Comparison of ENCODE assay signal across 22 cellular contexts in the genomic region with DNA sequence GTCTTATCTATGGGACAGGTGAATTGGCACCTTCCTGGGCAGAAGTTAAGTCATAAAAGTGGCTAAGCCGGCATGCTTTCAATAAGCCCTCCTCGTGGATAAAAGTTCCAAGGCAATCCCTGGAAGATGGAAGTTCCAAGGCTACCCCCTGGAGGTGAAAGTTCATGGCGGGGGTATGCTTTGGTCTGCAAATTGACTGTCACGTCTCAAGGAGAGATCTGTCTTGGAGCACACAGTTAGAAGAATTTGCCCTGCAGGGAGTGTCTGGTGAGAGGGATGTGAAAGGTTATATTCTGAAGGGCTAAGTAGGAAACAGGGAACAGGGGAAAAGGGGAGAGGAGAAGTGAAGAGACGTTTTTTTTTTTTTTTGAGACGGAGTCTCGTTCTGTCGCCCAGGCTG. TPM values are rescaled to one million over a fixed set of nuclear protein-coding genes. Genes with fewer than 3 reads are reported as not detected.
DNase-seq lines count a peak whose midpoint lies in the region; ATAC-seq and TF ChIP-seq lines count a peak whose summit lies in the region.
"Had no signal": no experiment of that assay in that cellular context is flagged by ENCODE, and none has a peak within 500 bp of the region (broad histone marks: within the 10 kb centered on the region; RNA-seq: fewer than 3 reads in every experiment).

No MANE protein-coding gene starts in this region.

- H3K9me3 ChIP-seq in trophoblast cell (ENCODE audit: insufficient read depth, low read depth, low read length) (no peaks in the 10 kb centered on the region), upper lobe of left lung (no peaks in the 10 kb centered on the region)
- H3K9me3 ChIP-seq: BE2C had no signal

- H3K27ac Mint-ChIP-seq in GM23338 (no peak overlapping the region), WTC11 (peak overlapping the region; percentile 61), MCF 10A (ENCODE audit: low read depth, unreplicated experiment) (no peak overlapping the region)
- H3K27ac Mint-ChIP-seq: CD4-positive, CD25-positive, alpha-beta regulatory T cell had no signal

- no peak overlapping the region for H3K4ac ChIP-seq in mesendoderm (ENCODE audit: low read depth, low read length)
- H3K4ac ChIP-seq in trophoblast cell (ENCODE audit: low read depth, low read length): no peak overlapping the region

- H2AK5ac ChIP-seq in mesendoderm (ENCODE audit: low read length) (no peak overlapping the region), trophoblast cell (ENCODE audit: low read length) (no peak overlapping the region)

- H3K4me2 ChIP-seq in GM23338 (no peak overlapping the region), mesendoderm (ENCODE audit: low read length) (no peak overlapping the region), trophoblast cell (ENCODE audit: low read length) (peak overlapping the region; percentile 36)

- H4K91ac ChIP-seq in trophoblast cell (ENCODE audit: low read depth, low read length): no peak overlapping the region

- no peak overlapping the region for H3K4me3 ChIP-seq in GM23338
- H3K4me3 ChIP-seq in mesendoderm (ENCODE audit: low read length): no peak overlapping the region
- H3K4me3 ChIP-seq in trophoblast cell (ENCODE audit: low read depth, low read length): no peak overlapping the region
- H3K4me3 ChIP-seq in upper lobe of left lung: no peak overlapping the region
- H3K4me3 ChIP-seq: GM23248 had no signal

- POLR2A ChIA-PET in WTC11 (lab: Charles Lee) (no interaction called here), MCF 10A (lab: Yijun Ruan, JAX) (no interaction called here)

- no peak overlapping the region for H3K56ac ChIP-seq in mesendoderm (ENCODE audit: low read length)

- H2BK12ac ChIP-seq in trophoblast cell (ENCODE audit: low read length): no peak overlapping the region

- BruUV-seq in MCF 10A (replicated peaks; lab: Mats Ljungman, UMichigan): no TSS peak

- no peak overlapping the region for H3K18ac ChIP-seq in mesendoderm (ENCODE audit: low read length)
- H3K18ac ChIP-seq in trophoblast cell (ENCODE audit: low read length): no peak overlapping the region

- no peak overlapping the region for H3K23ac ChIP-seq in mesendoderm (ENCODE audit: low read length)
- no peak overlapping the region for H3K23ac ChIP-seq in trophoblast cell (ENCODE audit: low read length)

- ATAC-seq in GM23338 (no peak), WTC11 (no peak), upper lobe of left lung (ENCODE audit: low FRiP score in 2 of 2) (no peak), left cardiac atrium (no peak)

- H4K20me1 ChIP-seq in GM23338 (replicated peaks; ENCODE audit: insufficient read depth): no peaks in the 10 kb centered on the region

- H3K79me2 ChIP-seq in GM23338 (replicated peaks; ENCODE audit: insufficient read depth) (no peaks in the 10 kb centered on the region), mesendoderm (ENCODE audit: control insufficient read depth, insufficient read depth, low read length) (no peaks in the 10 kb centered on the region), trophoblast cell (ENCODE audit: control insufficient read depth, insufficient read depth, low read length, poor library complexity) (no peaks in the 10 kb centered on the region)

- no peaks in the 10 kb centered on the region for H3K4me1 ChIP-seq in GM23338 (ENCODE audit: insufficient read depth)
- H3K4me1 ChIP-seq in mesendoderm (ENCODE audit: control insufficient read depth, low read depth, low read length): no peaks in the 10 kb centered on the region
- peaks cover 0 to 4% of the 10 kb centered on the region in 2 experiments for H3K4me1 ChIP-seq in trophoblast cell (ENCODE audit: control insufficient read depth in 1 of 2, insufficient read depth in 2 of 2, low read length in 2 of 2)
- no peaks in the 10 kb centered on the region for H3K4me1 ChIP-seq in upper lobe of left lung
- H3K4me1 ChIP-seq: BE2C had no signal

- H3K4me3 Mint-ChIP-seq in GM23338: no peak overlapping the region
- no peak overlapping the region for H3K4me3 Mint-ChIP-seq in WTC11
- no peak overlapping the region for H3K4me3 Mint-ChIP-seq in MCF 10A (ENCODE audit: unreplicated experiment)
- H3K4me3 Mint-ChIP-seq: CD8-positive, alpha-beta memory T cell had no signal

- H4K8ac ChIP-seq in mesendoderm (ENCODE audit: low read depth, low read length) (no peak overlapping the region), trophoblast cell (ENCODE audit: low read depth, low read length) (no peak overlapping the region)

- no peak for TF ChIP-seq EP300 in upper lobe of left lung (IDR thresholded peaks at IDR 0.05)

- no CpG with 5 or more reads among the region's 8 CpGs for WGBS in mesendoderm (ENCODE audit: extremely low coverage, insufficient coverage, low lambda C conversion rate)
- no CpG with 5 or more reads among the region's 8 CpGs for WGBS in trophoblast cell (ENCODE audit: extremely low coverage, insufficient coverage, insufficient read length)
- 61 to 62% methylated on average over 8 of the region's 8 CpGs for WGBS in upper lobe of left lung, 2 donors

- H3K27ac ChIP-seq in GM23338 (ENCODE audit: low read depth) (no peak overlapping the region), mesendoderm (ENCODE audit: low read depth, low read length) (no peak overlapping the region), trophoblast cell (ENCODE audit: low read depth, low read length) (no peak overlapping the region), upper lobe of left lung (no peak overlapping the region)
- H3K27ac ChIP-seq: GM23248, HL-60 had no signal

- no peak overlapping the region for H3K14ac ChIP-seq in trophoblast cell (ENCODE audit: low read length)

- H3K36me3 Mint-ChIP-seq in GM23338 (ENCODE audit: low read depth): peaks cover 7% of the 10 kb centered on the region; the same call in 2 of the 3 replicates
- H3K36me3 Mint-ChIP-seq in WTC11: no peaks in the 10 kb centered on the region
- H3K36me3 Mint-ChIP-seq in MCF 10A (ENCODE audit: insufficient read depth, unreplicated experiment): no peaks in the 10 kb centered on the region
- H3K36me3 Mint-ChIP-seq: CD4-positive, CD25-positive, alpha-beta regulatory T cell; CD8-positive, alpha-beta memory T cell had no signal

- H2BK15ac ChIP-seq in mesendoderm (replicated peaks; ENCODE audit: low read depth): no peak overlapping the region

- H2BK120ac ChIP-seq in mesendoderm (ENCODE audit: low read depth, low read length) (no peak overlapping the region), trophoblast cell (ENCODE audit: insufficient read depth, low read length, poor library complexity) (no peak overlapping the region)

- no peaks in the 10 kb centered on the region for H3K36me3 ChIP-seq in GM23338 (ENCODE audit: insufficient read depth)
- no peaks in the 10 kb centered on the region for H3K36me3 ChIP-seq in mesendoderm (ENCODE audit: control insufficient read depth, insufficient read depth, low read length)
- no peaks in the 10 kb centered on the region for H3K36me3 ChIP-seq in trophoblast cell (ENCODE audit: control insufficient read depth in 1 of 2, insufficient read depth in 2 of 2, low read length in 2 of 2)
- no peaks in the 10 kb centered on the region for H3K36me3 ChIP-seq in upper lobe of left lung
- H3K36me3 ChIP-seq: BE2C had no signal

- H3K9me3 Mint-ChIP-seq in GM23338: peaks cover 6% of the 10 kb centered on the region
- peaks cover 5% of the 10 kb centered on the region for H3K9me3 Mint-ChIP-seq in WTC11
- peaks cover 6% of the 10 kb centered on the region for H3K9me3 Mint-ChIP-seq in MCF 10A (ENCODE audit: unreplicated experiment)
- H3K9me3 Mint-ChIP-seq: CD4-positive, CD25-positive, alpha-beta regulatory T cell; CD8-positive, alpha-beta memory T cell had no signal

- H3K79me1 ChIP-seq in mesendoderm (ENCODE audit: low read length) (no peaks in the 10 kb centered on the region), trophoblast cell (ENCODE audit: low read length) (no peaks in the 10 kb centered on the region)

- no peak overlapping the region for H4K5ac ChIP-seq in mesendoderm (ENCODE audit: low read length)

- H3K27me3 Mint-ChIP-seq in GM23338 (ENCODE audit: insufficient read depth, low read depth, poor library complexity) (no peaks in the 10 kb centered on the region), WTC11 (ENCODE audit: low read depth) (no peaks in the 10 kb centered on the region; the same call in 1 of the 2 replicates), MCF 10A (ENCODE audit: insufficient read depth, unreplicated experiment) (peaks cover 56% of the 10 kb centered on the region)
- H3K27me3 Mint-ChIP-seq: CD4-positive, CD25-positive, alpha-beta regulatory T cell had no signal

- TF ChIP-seq POLR2A in upper lobe of left lung (IDR thresholded peaks at IDR 0.05): no peak

- no peaks in the 10 kb centered on the region for H3K9me2 ChIP-seq in GM23338 (ENCODE audit: insufficient read depth)

- CTCF ChIA-PET in WTC11 (lab: Charles Lee) (interaction anchor here (0.6 kb wide), 1 partner anchor 297 kb away, joined by 3 read pairs; no protein-coding TSS in a partner anchor), MCF 10A (lab: Yijun Ruan, JAX) (no interaction called here)

- H3K9ac ChIP-seq in mesendoderm (ENCODE audit: low read length): no peak overlapping the region
- H3K9ac ChIP-seq in trophoblast cell (ENCODE audit: low read length): no peak overlapping the region
- H3K9ac ChIP-seq: GM23248 had no signal

- no peak overlapping the region for H2BK5ac ChIP-seq in mesendoderm (ENCODE audit: low read length)
- H2BK5ac ChIP-seq in trophoblast cell (ENCODE audit: low read depth, low read length, poor library complexity): no peak overlapping the region

- TF ChIP-seq CTCF in GM23338 (conservative IDR thresholded peaks at IDR 0.05; ENCODE audit: low read depth in 2 of 2): no peak
- TF ChIP-seq CTCF in WTC11 (IDR thresholded peaks at IDR 0.05): no peak
- TF ChIP-seq CTCF in upper lobe of left lung (IDR thresholded peaks at IDR 0.05): no peak
- no peak for TF ChIP-seq CTCF in MCF 10A (IDR thresholded peaks at IDR 0.05; ENCODE audit: unreplicated experiment)

- H3K27me3 ChIP-seq in GM23338 (ENCODE audit: insufficient read depth) (no peaks in the 10 kb centered on the region), mesendoderm (ENCODE audit: insufficient read depth, low read length, poor library complexity) (no peaks in the 10 kb centered on the region), trophoblast cell (ENCODE audit: insufficient read depth, low read length) (no peaks in the 10 kb centered on the region), upper lobe of left lung (no peaks in the 10 kb centered on the region)
- H3K27me3 ChIP-seq: BE2C had no signal

- H2AFZ ChIP-seq in GM23338 (peak overlapping the region; percentile 59; the same call in 1 of the 2 replicates), trophoblast cell (ENCODE audit: insufficient read depth, low read length, poor library complexity) (no peak overlapping the region)
- H2AFZ ChIP-seq: GM23248 had no signal

- H3K4me1 Mint-ChIP-seq in GM23338: no peaks in the 10 kb centered on the region
- peaks cover 7% of the 10 kb centered on the region for H3K4me1 Mint-ChIP-seq in WTC11
- H3K4me1 Mint-ChIP-seq in MCF 10A (ENCODE audit: insufficient read depth, unreplicated experiment): no peaks in the 10 kb centered on the region
- H3K4me1 Mint-ChIP-seq: CD4-positive, CD25-positive, alpha-beta regulatory T cell; CD8-positive, alpha-beta memory T cell had no signal

- DNase-seq in GM23338 (ENCODE audit: low spot score): peak; percentile 2
- no peak for DNase-seq in WTC11 (ENCODE audit: low spot score)
- peak; percentile 44 for DNase-seq in mesendoderm
- no peak for DNase-seq in trophoblast cell
- DNase-seq in upper lobe of left lung: no peak
- no peak for DNase-seq in left cardiac atrium
- no peak for DNase-seq in central memory CD4-positive, alpha-beta T cell
- no peak for DNase-seq in MCF 10A (ENCODE audit: unreplicated experiment)
- DNase-seq: ACHN; BE2C; C1 segment of cervical spinal cord; CD4-positive, CD25-positive, alpha-beta regulatory T cell; CD8-positive, alpha-beta memory T cell; COR-L47; DMS 273 treated with DMSO at 0.1 percent for 48 hours; DMS53; DND-41; EL; GM23248; HCEC 1CT; IMR-90 had no signal

- intact Hi-C loops in left cardiac atrium (cut with DNase I) (no loop called here), MCF 10A (cut with micrococcal nuclease) (no loop called here)

- no peak overlapping the region for H4K12ac ChIP-seq in trophoblast cell (ENCODE audit: low read depth, low read length)

- H3F3A ChIP-seq in GM23338 (replicated peaks; ENCODE audit: low read depth): no peaks in the 10 kb centered on the region

RNA-seq across cellular contexts. Expression of a gene that starts 26.2 kb away (rescaled TPM):
- total RNA-seq in GM23338 (2014; rRNA removed; shearing (Covaris generic)): 7.7 TPM in 2 replicates
- 0.92 and 0.94 TPM in 2 replicates for polyA plus RNA-seq in GM23338 (2016; fragmentation: Nextera tagmentation; extraction: Ambion mirVana)
- total RNA-seq in WTC11 (2021) (7.3 to 11.0 TPM (median 9.3 TPM) in 3 replicates), upper lobe of left lung (1 to 10 TPM in 3 of 6 donors, under 1 TPM in 3; 0.46 to 1.3 (median 0.95) TPM), left cardiac atrium (1 to 10 TPM; 1.3 to 2.8 TPM), MCF 10A (2022) (1.3 TPM in 2 replicates)
- polyA plus RNA-seq in mesendoderm (2013, experiment 1 of 2): 1.4 TPM
- 1.4 TPM for polyA plus RNA-seq in mesendoderm (2013, experiment 2 of 2)
- polyA plus RNA-seq in trophoblast cell (2013): 0.15 and 0.16 TPM in 2 replicates
- total RNA-seq: CD4-positive, CD25-positive, alpha-beta regulatory T cell; CD8-positive, alpha-beta memory T cell had no signal
- polyA plus RNA-seq: CD4-positive, CD25-positive, alpha-beta regulatory T cell; CD8-positive, alpha-beta memory T cell had no signal

RNA-seq across cellular contexts. Expression of a gene that starts 59.8 kb away (rescaled TPM):
- total RNA-seq in GM23338 (2014; rRNA removed; shearing (Covaris generic)): 9.9 and 13.4 TPM in 2 replicates
- 11.6 and 13.4 TPM in 2 replicates for polyA plus RNA-seq in GM23338 (2016; fragmentation: Nextera tagmentation; extraction: Ambion mirVana)
- total RNA-seq in WTC11 (2021) (14.6 to 17.9 TPM (median 16.2 TPM) in 3 replicates), upper lobe of left lung (100 to 1,000 TPM in 1 of 6 donors, 10 to 100 TPM in 5; 33.4 to 162 (median 46.6) TPM), left cardiac atrium (10 to 100 TPM; 33.5 to 37.4 TPM), MCF 10A (2022) (39.3 and 41.6 TPM in 2 replicates)
- polyA plus RNA-seq in mesendoderm (2013, experiment 1 of 2): 10.0 TPM
- 10.8 TPM for polyA plus RNA-seq in mesendoderm (2013, experiment 2 of 2)
- 22.7 and 22.8 TPM in 2 replicates for polyA plus RNA-seq in trophoblast cell (2013)

Comparison
In these comparisons a context has a peak if more than half of its experiments do, and no peak if none do; other contexts are left out.
1. DNase-seq: peak in GM23338 (single experiment) and mesendoderm (single experiment); none in WTC11 (single experiment), trophoblast cell (0 of 2), upper lobe of left lung (0 of 2), left cardiac atrium (single experiment), central memory CD4-positive, alpha-beta T cell (single experiment) and MCF 10A (single experiment).